8 cellular contexts compared by ENCODE assay signal in genomic region chr16:67667817-67668494, GRCh38. TPM values are rescaled to one million over a fixed set of nuclear protein-coding genes. Genes with fewer than 3 reads are reported as not detected.
DNase-seq lines count a peak whose midpoint lies in the region; ATAC-seq, FAIRE-seq and TF ChIP-seq lines count a peak whose summit lies in the region.

No MANE protein-coding gene starts in this region.

- peaks cover 0 to 6% (median 0%) of the 10 kb centered on the region in 3 donors for H3K36me3 ChIP-seq in Peyer's patch
- peaks cover 6 to 22% of the 10 kb centered on the region in 2 donors for H3K36me3 ChIP-seq in neuronal stem cell (replicated peaks in 1 of 2; ENCODE audit: control insufficient read depth in 2 of 2, insufficient read depth in 2 of 2, low read length in 2 of 2)
- peaks cover 3 to 12% of the 10 kb centered on the region in 2 donors for H3K36me3 ChIP-seq in stomach smooth muscle (ENCODE audit: control insufficient read depth in 2 of 2, insufficient read depth in 2 of 2, low read length in 2 of 2)

- H3K36me3 Mint-ChIP-seq in Calu3 (ENCODE audit: insufficient read depth, unreplicated experiment): peaks cover 43% of the 10 kb centered on the region
- H3K36me3 Mint-ChIP-seq in activated T-helper 1 cell treated with anti-CD3 and anti-CD28 coated beads, Interleukin-12 subunit alpha, Interleukin-12 subunit beta, Interleukin-2, Interleukin-4 antibody, amounts not matched to agents 30 ng/mL and 10 ng/mL and 1 ng/mL, durations not matched to agents 14 hours and 24 hours and 36 hours (ENCODE audit: low read depth): no peaks in the 10 kb centered on the region

- H2BK15ac ChIP-seq in neuronal stem cell (ENCODE audit: low read length): no peak overlapping the region

- peak overlapping the region; percentile 45 for H2BK5ac ChIP-seq in neuronal stem cell (ENCODE audit: low read length)

- H3K4me3 ChIP-seq in Peyer's patch (peak overlapping the region in 2 of 4 donors; percentile 82 to 99), fibroblast of pulmonary artery (replicated peaks; ENCODE audit: low read depth, low read length) (peak overlapping the region; percentile 63), neuronal stem cell (ENCODE audit: low read length in 2 of 2) (peak overlapping the region in 1 of 2 donors; percentile 51), stomach smooth muscle (ENCODE audit: low read length in 2 of 2) (peak overlapping the region; percentile 50 to 81)

- H3K18ac ChIP-seq in neuronal stem cell (ENCODE audit: low read length): peak overlapping the region; percentile 45

- H3K27me3 ChIP-seq in Peyer's patch: no peaks in the 10 kb centered on the region
- H3K27me3 ChIP-seq in neuronal stem cell (ENCODE audit: control insufficient read depth in 3 of 3, insufficient read depth in 3 of 3, low read depth in 1 of 3, low read length in 3 of 3): no peaks in the 10 kb centered on the region
- H3K27me3 ChIP-seq in stomach smooth muscle (ENCODE audit: control insufficient read depth in 1 of 2, insufficient read depth in 2 of 2, low read length in 2 of 2): no peaks in the 10 kb centered on the region

- no CpG with 5 or more reads among the region's 18 CpGs for WGBS in neuronal stem cell (ENCODE audit: extremely low coverage in 2 of 2, insufficient read length in 2 of 2, insufficient replicate concordance in 1 of 2), 2 donors

- intact Hi-C loops in Calu3 (cut with micrococcal nuclease; ENCODE audit: unreplicated experiment): loop anchor here (5.0 kb wide), 1 partner anchor 121 kb away; no protein-coding TSS in a partner anchor
- intact Hi-C loops in activated T-helper 1 cell treated with anti-CD3 and anti-CD28 coated beads, Interleukin-12 subunit alpha, Interleukin-12 subunit beta, Interleukin-2, Interleukin-4 antibody, amounts not matched to agents 30 ng/mL and 10 ng/mL and 1 ng/mL, durations not matched to agents 14 hours and 24 hours and 36 hours (cut with micrococcal nuclease): loop anchor here (1.0 to 2.0 kb wide), 5 partner anchors 8 to 147 kb away; partner anchors contain the start of genes ACD, CTCF, GFOD2 and PARD6A

- peak; percentile 58 for ATAC-seq in GM21360 (IDR thresholded peaks at IDR 0.05; ENCODE audit: unreplicated experiment)

- TF ChIP-seq POLR2A in Peyer's patch (IDR thresholded peaks at IDR 0.05): no peak

- no peak overlapping the region for H3K27ac Mint-ChIP-seq in Calu3 (ENCODE audit: unreplicated experiment)
- no peak overlapping the region for H3K27ac Mint-ChIP-seq in activated T-helper 1 cell treated with anti-CD3 and anti-CD28 coated beads, Interleukin-12 subunit alpha, Interleukin-12 subunit beta, Interleukin-2, Interleukin-4 antibody, amounts not matched to agents 30 ng/mL and 10 ng/mL and 1 ng/mL, durations not matched to agents 14 hours and 24 hours and 36 hours

- TF ChIP-seq CTCF in Calu3 (IDR thresholded peaks at IDR 0.05; ENCODE audit: unreplicated experiment): peak; percentile 59
- peak; percentile 78 to 95 (median 87) for TF ChIP-seq CTCF in Peyer's patch (IDR thresholded peaks at IDR 0.05)
- peak; percentile 89 for TF ChIP-seq CTCF in fibroblast of pulmonary artery (IDR thresholded peaks at IDR 0.05; ENCODE audit: low read length, missing control alignments)

- DNase-seq in Calu3 (peak; percentile 93), HTR-8/SVneo (ENCODE audit: insufficient read length, low spot score) (peak; percentile 83), Peyer's patch (peak; percentile 81 to 93 (median 83)), fibroblast of pulmonary artery (ENCODE audit: low read depth) (peak; percentile 94), neuronal stem cell (ENCODE audit: low spot score) (peak; percentile 72)
- peak; percentile 76 for DNase-seq in activated T-helper 1 cell treated with anti-CD3 and anti-CD28 coated beads, Interleukin-12 subunit alpha, Interleukin-12 subunit beta, Interleukin-2, Interleukin-4 antibody, amounts not matched to agents 30 ng/mL and 10 ng/mL and 1 ng/mL, durations not matched to agents 14 hours and 24 hours and 36 hours (ENCODE audit: low spot score)

- no peak overlapping the region for H4K91ac ChIP-seq in neuronal stem cell (ENCODE audit: low read depth, low read length, poor library complexity)

- peak overlapping the region; percentile 26 for H3K4me2 ChIP-seq in neuronal stem cell (ENCODE audit: insufficient read depth, low read length, poor library complexity, severe bottlenecking)

- H2BK12ac ChIP-seq in neuronal stem cell (ENCODE audit: low read length): no peak overlapping the region

- no peaks in the 10 kb centered on the region for H3K4me1 Mint-ChIP-seq in Calu3 (ENCODE audit: low read depth, unreplicated experiment)
- H3K4me1 Mint-ChIP-seq in activated T-helper 1 cell treated with anti-CD3 and anti-CD28 coated beads, Interleukin-12 subunit alpha, Interleukin-12 subunit beta, Interleukin-2, Interleukin-4 antibody, amounts not matched to agents 30 ng/mL and 10 ng/mL and 1 ng/mL, durations not matched to agents 14 hours and 24 hours and 36 hours (ENCODE audit: low read depth): peaks cover 5% of the 10 kb centered on the region

- peak overlapping the region; percentile 41 for H3K14ac ChIP-seq in neuronal stem cell (ENCODE audit: low read length)

- no TSS peak for BruUV-seq in Calu3 (replicated peaks; lab: Mats Ljungman, UMichigan)

- H3K27ac ChIP-seq in Peyer's patch (peak overlapping the region; percentile 76 to 90 (median 80)), neuronal stem cell (replicated peaks; ENCODE audit: low read length) (no peak overlapping the region), stomach smooth muscle (ENCODE audit: low read length) (peak overlapping the region; percentile 92)

- CTCF ChIA-PET in Calu3 (lab: Charles Lee): interaction anchor here (1.9 to 4.1 kb wide), 2 partner anchors 121 to 147 kb away, joined by 11 to 31 read pairs; no protein-coding TSS in a partner anchor

- H3K27me3 Mint-ChIP-seq in Calu3 (ENCODE audit: unreplicated experiment): no peaks in the 10 kb centered on the region
- no peaks in the 10 kb centered on the region for H3K27me3 Mint-ChIP-seq in activated T-helper 1 cell treated with anti-CD3 and anti-CD28 coated beads, Interleukin-12 subunit alpha, Interleukin-12 subunit beta, Interleukin-2, Interleukin-4 antibody, amounts not matched to agents 30 ng/mL and 10 ng/mL and 1 ng/mL, durations not matched to agents 14 hours and 24 hours and 36 hours (ENCODE audit: insufficient read depth)

- H4K8ac ChIP-seq in neuronal stem cell (ENCODE audit: low read depth, low read length): no peak overlapping the region

- peak overlapping the region; percentile 88 for H3K4me3 Mint-ChIP-seq in Calu3 (ENCODE audit: low read depth, unreplicated experiment)
- peak overlapping the region; percentile 83 for H3K4me3 Mint-ChIP-seq in activated T-helper 1 cell treated with anti-CD3 and anti-CD28 coated beads, Interleukin-12 subunit alpha, Interleukin-12 subunit beta, Interleukin-2, Interleukin-4 antibody, amounts not matched to agents 30 ng/mL and 10 ng/mL and 1 ng/mL, durations not matched to agents 14 hours and 24 hours and 36 hours

- H2BK120ac ChIP-seq in neuronal stem cell (ENCODE audit: low read depth, low read length): no peak overlapping the region

- FAIRE-seq in HTR-8/SVneo (lab: Jason Lieb, UNC): no peak

- no peak overlapping the region for H2AK5ac ChIP-seq in neuronal stem cell (ENCODE audit: low read depth, low read length)

- peak overlapping the region; percentile 53 for H2AFZ ChIP-seq in neuronal stem cell (ENCODE audit: low read length)

- no peaks in the 10 kb centered on the region for H3K79me1 ChIP-seq in neuronal stem cell (ENCODE audit: low read depth, low read length)

- H3K9me3 Mint-ChIP-seq in Calu3 (ENCODE audit: low read depth, unreplicated experiment): no peaks in the 10 kb centered on the region
- H3K9me3 Mint-ChIP-seq in activated T-helper 1 cell treated with anti-CD3 and anti-CD28 coated beads, Interleukin-12 subunit alpha, Interleukin-12 subunit beta, Interleukin-2, Interleukin-4 antibody, amounts not matched to agents 30 ng/mL and 10 ng/mL and 1 ng/mL, durations not matched to agents 14 hours and 24 hours and 36 hours: no peaks in the 10 kb centered on the region

- H3K23ac ChIP-seq in neuronal stem cell (ENCODE audit: low read depth, low read length, poor library complexity): peak overlapping the region; percentile 37

- peaks cover 3 to 31% (median 23%) of the 10 kb centered on the region in 4 donors for H3K4me1 ChIP-seq in Peyer's patch
- H3K4me1 ChIP-seq in neuronal stem cell (ENCODE audit: control insufficient read depth in 2 of 2, insufficient read depth in 1 of 2, low read depth in 1 of 2, low read length in 2 of 2): peaks cover 9 to 19% of the 10 kb centered on the region in 2 donors
- H3K4me1 ChIP-seq in stomach smooth muscle (ENCODE audit: control insufficient read depth, insufficient read depth, low read length): peaks cover 28% of the 10 kb centered on the region

- H3K4ac ChIP-seq in neuronal stem cell (ENCODE audit: low read length): no peak overlapping the region

- H3K9ac ChIP-seq in neuronal stem cell (ENCODE audit: low read depth, low read length, poor library complexity) (peak overlapping the region; percentile 74), stomach smooth muscle (ENCODE audit: low read length in 2 of 2) (peak overlapping the region in 1 of 2 donors; percentile 51)

- no peaks in the 10 kb centered on the region for H3K9me3 ChIP-seq in Peyer's patch
- H3K9me3 ChIP-seq in neuronal stem cell (replicated peaks in 1 of 2; ENCODE audit: control insufficient read depth in 2 of 2, insufficient read depth in 1 of 2, low read depth in 1 of 2, low read length in 2 of 2): no peaks in the 10 kb centered on the region
- no peaks in the 10 kb centered on the region for H3K9me3 ChIP-seq in stomach smooth muscle (ENCODE audit: control insufficient read depth in 2 of 2, low read length in 2 of 2)

RNA-seq across cellular contexts. Expression of gene C16orf86, which starts 1.3 kb away (rescaled TPM):
- total RNA-seq in Calu3 (2022) (0.66 and 0.68 TPM in 2 replicates), Peyer's patch (1 to 10 TPM in 3 of 4 donors, under 1 TPM in 1; 0.54 to 6.6 (median 2.0) TPM)
- 0.86 and 1.4 TPM in 2 replicates for total RNA-seq in activated T-helper 1 cell treated with anti-CD3 and anti-CD28 coated beads, Interleukin-12 subunit alpha, Interleukin-12 subunit beta, Interleukin-2, Interleukin-4 antibody, amounts not matched to agents 30 ng/mL and 10 ng/mL and 1 ng/mL, durations not matched to agents 14 hours and 24 hours and 36 hours
- polyA plus RNA-seq in neuronal stem cell (2013, experiment 1 of 2): 2.5 TPM
- polyA plus RNA-seq in neuronal stem cell (2013, experiment 2 of 2): 2.8 TPM

RNA-seq across cellular contexts. Expression of gene ENKD1, which starts 1.4 kb away (rescaled TPM):
- 22.6 and 23.0 TPM in 2 replicates for total RNA-seq in Calu3 (2022)
- total RNA-seq in Peyer's patch: 10 to 100 TPM; 10.6 to 26.3 (median 13.4) TPM
- 11.0 and 11.8 TPM in 2 replicates for total RNA-seq in activated T-helper 1 cell treated with anti-CD3 and anti-CD28 coated beads, Interleukin-12 subunit alpha, Interleukin-12 subunit beta, Interleukin-2, Interleukin-4 antibody, amounts not matched to agents 30 ng/mL and 10 ng/mL and 1 ng/mL, durations not matched to agents 14 hours and 24 hours and 36 hours
- 15.2 TPM for polyA plus RNA-seq in neuronal stem cell (2013, experiment 1 of 2)
- 15.0 TPM for polyA plus RNA-seq in neuronal stem cell (2013, experiment 2 of 2)

RNA-seq across cellular contexts. Expression of gene PARD6A, which starts 7.2 kb away (rescaled TPM):
- total RNA-seq in Calu3 (2022): 9.5 and 12.3 TPM in 2 replicates
- 1 to 10 TPM in 3 of 4 donors, not detected in 1; 1.0 to 4.3 (median 2.1) TPM for total RNA-seq in Peyer's patch
- 13.4 and 16.1 TPM in 2 replicates for total RNA-seq in activated T-helper 1 cell treated with anti-CD3 and anti-CD28 coated beads, Interleukin-12 subunit alpha, Interleukin-12 subunit beta, Interleukin-2, Interleukin-4 antibody, amounts not matched to agents 30 ng/mL and 10 ng/mL and 1 ng/mL, durations not matched to agents 14 hours and 24 hours and 36 hours
- 8.5 TPM for polyA plus RNA-seq in neuronal stem cell (2013, experiment 1 of 2)
- 8.0 TPM for polyA plus RNA-seq in neuronal stem cell (2013, experiment 2 of 2)

RNA-seq across cellular contexts. Expression of gene ACD, which starts 7.9 kb away (rescaled TPM):
- 44.0 and 49.9 TPM in 2 replicates for total RNA-seq in Calu3 (2022)
- total RNA-seq in Peyer's patch: 10 to 100 TPM; 14.2 to 37.2 (median 18.6) TPM
- total RNA-seq in activated T-helper 1 cell treated with anti-CD3 and anti-CD28 coated beads, Interleukin-12 subunit alpha, Interleukin-12 subunit beta, Interleukin-2, Interleukin-4 antibody, amounts not matched to agents 30 ng/mL and 10 ng/mL and 1 ng/mL, durations not matched to agents 14 hours and 24 hours and 36 hours: 56.7 and 59.1 TPM in 2 replicates
- polyA plus RNA-seq in neuronal stem cell (2013, experiment 1 of 2): 33.1 TPM
- polyA plus RNA-seq in neuronal stem cell (2013, experiment 2 of 2): 32.0 TPM

RNA-seq across cellular contexts. Expression of gene CARMIL2, which starts 23.0 kb away (rescaled TPM):
- total RNA-seq in Calu3 (2022): 4.4 and 4.9 TPM in 2 replicates
- 10 to 100 TPM in 3 of 4 donors, 1 to 10 TPM in 1; 8.4 to 55.3 (median 13.4) TPM for total RNA-seq in Peyer's patch
- total RNA-seq in activated T-helper 1 cell treated with anti-CD3 and anti-CD28 coated beads, Interleukin-12 subunit alpha, Interleukin-12 subunit beta, Interleukin-2, Interleukin-4 antibody, amounts not matched to agents 30 ng/mL and 10 ng/mL and 1 ng/mL, durations not matched to agents 14 hours and 24 hours and 36 hours: 228 and 238 TPM in 2 replicates
- 6.1 TPM for polyA plus RNA-seq in neuronal stem cell (2013, experiment 1 of 2)
- 6.2 TPM for polyA plus RNA-seq in neuronal stem cell (2013, experiment 2 of 2)
